27 cellular contexts compared by ENCODE assay signal in the genomic region with DNA sequence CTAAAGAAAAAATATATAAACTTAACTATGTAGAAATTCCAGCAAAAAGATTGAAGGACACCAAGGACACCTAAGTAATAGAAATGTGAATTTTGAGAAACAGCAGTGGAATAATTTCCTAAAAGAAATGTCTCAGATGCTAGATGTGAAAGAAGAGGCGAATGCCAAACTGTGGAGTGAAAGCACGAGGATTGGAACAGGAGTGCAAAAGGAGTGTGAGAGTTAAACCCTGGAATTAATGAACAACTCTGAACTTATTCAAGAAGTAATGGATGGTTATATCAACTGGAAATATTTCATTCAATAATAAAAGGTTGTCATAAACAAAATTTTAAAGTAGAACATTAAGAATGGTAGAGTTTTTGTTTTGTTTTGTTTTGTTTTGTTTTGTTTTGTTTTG.
DNase-seq lines count a peak whose midpoint lies in the region; ATAC-seq, FAIRE-seq and TF ChIP-seq lines count a peak whose summit lies in the region.
"Had no signal": no experiment of that assay in that cellular context is flagged by ENCODE, and none has a peak within 500 bp of the region (broad histone marks: within the 10 kb centered on the region; RNA-seq: fewer than 3 reads in every experiment).

No MANE protein-coding gene starts in this region.

- ATAC-seq in HepG2: no peak
- no peak for ATAC-seq in right lobe of liver
- no peak for ATAC-seq in WTC11
- ATAC-seq: A549, GM12878 had no signal

- no peaks in the 10 kb centered on the region for H3K4me1 Mint-ChIP-seq in WTC11
- H3K4me1 Mint-ChIP-seq: CD14-positive monocyte; CD4-positive, alpha-beta memory T cell; CD4-positive, CD25-positive, alpha-beta regulatory T cell; CD8-positive, alpha-beta memory T cell had no signal

- no peaks in the 10 kb centered on the region for H3K27me3 ChIP-seq in HepG2 (ENCODE audit: control insufficient read depth in 1 of 2, insufficient read depth in 2 of 2, low read length in 2 of 2)
- no peaks in the 10 kb centered on the region for H3K27me3 ChIP-seq in right lobe of liver
- H3K27me3 ChIP-seq: BE2C, BLaER1 had no signal

- no peaks in the 10 kb centered on the region for H3K79me2 ChIP-seq in HepG2 (ENCODE audit: insufficient read depth, low read length)

- H3K27ac Mint-ChIP-seq in WTC11: no peak overlapping the region
- H3K27ac Mint-ChIP-seq: CD14-positive monocyte; CD4-positive, alpha-beta memory T cell; CD4-positive, CD25-positive, alpha-beta regulatory T cell; CD8-positive, alpha-beta memory T cell had no signal

- intact Hi-C loops in HepG2 (cut with micrococcal nuclease; ENCODE audit: unreplicated experiment) (no loop called here), right lobe of liver (cut with DNase I) (no loop called here)

- no peak overlapping the region for H3K27ac ChIP-seq in HepG2 (ENCODE audit: extremely low read length, insufficient read depth, low read length)
- no peak overlapping the region for H3K27ac ChIP-seq in right lobe of liver
- H3K27ac ChIP-seq in RWPE1: no peak overlapping the region
- H3K27ac ChIP-seq: 22Rv1, A549, BLaER1 had no signal

- H3K9ac ChIP-seq in HepG2 (ENCODE audit: insufficient read depth, low read depth, low read length): no peak overlapping the region
- H3K9ac ChIP-seq: BLaER1 had no signal

- no TSS peak for BruUV-seq in HepG2 (replicated peaks; lab: Mats Ljungman, UMichigan)

- H2AFZ ChIP-seq in HepG2 (ENCODE audit: low read length): no peak overlapping the region

- no peaks in the 10 kb centered on the region for H3K36me3 Mint-ChIP-seq in WTC11
- H3K36me3 Mint-ChIP-seq: CD14-positive monocyte; CD4-positive, CD25-positive, alpha-beta regulatory T cell had no signal

- H4K20me1 ChIP-seq in HepG2 (ENCODE audit: insufficient read depth, low read length): no peaks in the 10 kb centered on the region
- H4K20me1 ChIP-seq: BLaER1 had no signal

- H3K4me1 ChIP-seq in HepG2 (ENCODE audit: insufficient read depth, low read length) (no peaks in the 10 kb centered on the region), right lobe of liver (no peaks in the 10 kb centered on the region)
- H3K4me1 ChIP-seq: BLaER1 had no signal

- 3% methylated on average over 2 of the region's 2 CpGs for WGBS in HepG2 (ENCODE audit: low lambda C conversion rate)
- WGBS in right lobe of liver (ENCODE audit: insufficient coverage, low coverage, low lambda C conversion rate, missing lambda C conversion rate): 75% methylated on average over 2 of the region's 2 CpGs

- no peak for TF ChIP-seq CTCF in HepG2 (CRISPR knock-in tag; IDR thresholded peaks at IDR 0.05)
- no peak for TF ChIP-seq CTCF in right lobe of liver (IDR thresholded peaks at IDR 0.05)
- no peak for TF ChIP-seq CTCF in WTC11 (IDR thresholded peaks at IDR 0.05)
- TF ChIP-seq CTCF in RWPE1 (conservative IDR thresholded peaks at IDR 0.05; ENCODE audit: low read depth): no peak

- H3K9me3 ChIP-seq in HepG2 (ENCODE audit: low read length) (no peaks in the 10 kb centered on the region), right lobe of liver (no peaks in the 10 kb centered on the region)
- H3K9me3 ChIP-seq: A549, BE2C, BLaER1 had no signal

- no peak for TF ChIP-seq RAD21 in HepG2 (CRISPR knock-in tag; IDR thresholded peaks at IDR 0.05)

- TF ChIP-seq POLR2A in HepG2 (IDR thresholded peaks at IDR 0.05; ENCODE audit: insufficient read depth in 1 of 2, low read depth in 2 of 2, low read length in 2 of 2) (no peak), right lobe of liver (IDR thresholded peaks at IDR 0.05) (no peak)

- no peak overlapping the region for H3K4me2 ChIP-seq in HepG2 (ENCODE audit: low read depth, low read length)
- H3K4me2 ChIP-seq: A549, BLaER1 had no signal

- H3K9me3 Mint-ChIP-seq in WTC11: peaks cover 3% of the 10 kb centered on the region; the same call in 1 of the 2 replicates

- POLR2A ChIA-PET in HepG2 (lab: Yijun Ruan, JAX) (no interaction called here), WTC11 (lab: Charles Lee) (no interaction called here), RWPE1 (lab: Yijun Ruan, JAX; ENCODE audit: low non-redundant PET) (no interaction called here)

- no peak for FAIRE-seq in HepG2 (lab: Jason Lieb, UNC)
- FAIRE-seq: A549, GM12878, GM12892, GM18507, GM19239 had no signal

- H3K27me3 Mint-ChIP-seq in WTC11 (ENCODE audit: low read depth): no peaks in the 10 kb centered on the region

- TF ChIP-seq EP300 in HepG2 (IDR thresholded peaks at IDR 0.05; ENCODE audit: low read depth in 2 of 2, low read length in 2 of 2): no peak
- no peak for TF ChIP-seq EP300 in HepG2 (CRISPR knock-in tag; IDR thresholded peaks at IDR 0.05; ENCODE audit: borderline replicate concordance)

- CTCF ChIA-PET in HepG2 (lab: Yijun Ruan, JAX; ENCODE audit: low intra/inter-chr PET ratio, low total read pairs): no interaction called here
- CTCF ChIA-PET in WTC11 (lab: Charles Lee): interaction anchor here (1.9 kb wide), 1 partner anchor 49 kb away, joined by 7 read pairs; no protein-coding TSS in a partner anchor
- CTCF ChIA-PET in RWPE1 (lab: Yijun Ruan, JAX): interaction anchor here (0.7 kb wide), 1 partner anchor 205 kb away, joined by 5 read pairs; no protein-coding TSS in a partner anchor

- no peaks in the 10 kb centered on the region for H3K36me3 ChIP-seq in HepG2 (replicated peaks in 1 of 2; ENCODE audit: control insufficient read depth in 1 of 2, insufficient read depth in 2 of 2, low read length in 2 of 2)
- H3K36me3 ChIP-seq in right lobe of liver: no peaks in the 10 kb centered on the region
- H3K36me3 ChIP-seq: BE2C, BLaER1 had no signal

- in situ Hi-C loops in HepG2 (cut with HindIII; ENCODE audit: extremely low pct_ligation_motif_present, low pct_unique_long_range_greater_than_20kb): loop anchor here (25.0 kb wide), 1 partner anchor 493 kb away; no protein-coding TSS in a partner anchor

- H3K4me3 ChIP-seq in HepG2 (replicated peaks in 1 of 3; ENCODE audit: insufficient read depth in 1 of 3, low read depth in 2 of 3, low read length in 3 of 3): no peak overlapping the region
- H3K4me3 ChIP-seq in right lobe of liver: no peak overlapping the region
- H3K4me3 ChIP-seq: A549, BLaER1, GM12878 had no signal

- no peak overlapping the region for H3K4me3 Mint-ChIP-seq in WTC11
- H3K4me3 Mint-ChIP-seq: CD14-positive monocyte; CD4-positive, alpha-beta memory T cell; CD4-positive, CD25-positive, alpha-beta regulatory T cell; CD8-positive, alpha-beta memory T cell had no signal

- DNase-seq in HepG2 (ENCODE audit: low spot score): no peak
- DNase-seq in right lobe of liver: no peak
- no peak for DNase-seq in WTC11 (ENCODE audit: low spot score)
- no peak for DNase-seq in RWPE1 (ENCODE audit: low spot score)
- DNase-seq in GM19238 (ENCODE audit: insufficient read length, low spot score): no peak
- DNase-seq: ACHN; BE2C; C1 segment of cervical spinal cord; CD4-positive, alpha-beta memory T cell; CD4-positive, CD25-positive, alpha-beta regulatory T cell; CD8-positive, alpha-beta memory T cell; COR-L47; DMS 273 treated with DMSO at 0.1 percent for 48 hours; DMS153; DMS53; DMS79; DND-41; EL; GDM1 had no signal

TF ChIP-seq in HepG2, 621 proteins besides CTCF, POLR2A, EP300 and RAD21 (continues in another document):
- TF ChIP-seq, protein P1, sequence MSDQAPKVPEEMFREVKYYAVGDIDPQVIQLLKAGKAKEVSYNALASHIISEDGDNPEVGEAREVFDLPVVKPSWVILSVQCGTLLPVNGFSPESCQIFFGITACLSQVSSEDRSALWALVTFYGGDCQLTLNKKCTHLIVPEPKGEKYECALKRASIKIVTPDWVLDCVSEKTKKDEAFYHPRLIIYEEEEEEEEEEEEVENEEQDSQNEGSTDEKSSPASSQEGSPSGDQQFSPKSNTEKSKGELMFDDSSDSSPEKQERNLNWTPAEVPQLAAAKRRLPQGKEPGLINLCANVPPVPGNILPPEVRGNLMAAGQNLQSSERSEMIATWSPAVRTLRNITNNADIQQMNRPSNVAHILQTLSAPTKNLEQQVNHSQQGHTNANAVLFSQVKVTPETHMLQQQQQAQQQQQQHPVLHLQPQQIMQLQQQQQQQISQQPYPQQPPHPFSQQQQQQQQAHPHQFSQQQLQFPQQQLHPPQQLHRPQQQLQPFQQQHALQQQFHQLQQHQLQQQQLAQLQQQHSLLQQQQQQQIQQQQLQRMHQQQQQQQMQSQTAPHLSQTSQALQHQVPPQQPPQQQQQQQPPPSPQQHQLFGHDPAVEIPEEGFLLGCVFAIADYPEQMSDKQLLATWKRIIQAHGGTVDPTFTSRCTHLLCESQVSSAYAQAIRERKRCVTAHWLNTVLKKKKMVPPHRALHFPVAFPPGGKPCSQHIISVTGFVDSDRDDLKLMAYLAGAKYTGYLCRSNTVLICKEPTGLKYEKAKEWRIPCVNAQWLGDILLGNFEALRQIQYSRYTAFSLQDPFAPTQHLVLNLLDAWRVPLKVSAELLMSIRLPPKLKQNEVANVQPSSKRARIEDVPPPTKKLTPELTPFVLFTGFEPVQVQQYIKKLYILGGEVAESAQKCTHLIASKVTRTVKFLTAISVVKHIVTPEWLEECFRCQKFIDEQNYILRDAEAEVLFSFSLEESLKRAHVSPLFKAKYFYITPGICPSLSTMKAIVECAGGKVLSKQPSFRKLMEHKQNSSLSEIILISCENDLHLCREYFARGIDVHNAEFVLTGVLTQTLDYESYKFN (CRISPR knock-in tag; conservative IDR thresholded peaks at IDR 0.05): no peak
- TF ChIP-seq ZNF496 (CRISPR knock-in tag; IDR thresholded peaks at IDR 0.05; ENCODE audit: insufficient replicate concordance): no peak

TF ChIP-seq in WTC11, 78 proteins besides CTCF, POLR2A, EP300 and RAD21 (continues in another document):
- TF ChIP-seq, protein P2, sequence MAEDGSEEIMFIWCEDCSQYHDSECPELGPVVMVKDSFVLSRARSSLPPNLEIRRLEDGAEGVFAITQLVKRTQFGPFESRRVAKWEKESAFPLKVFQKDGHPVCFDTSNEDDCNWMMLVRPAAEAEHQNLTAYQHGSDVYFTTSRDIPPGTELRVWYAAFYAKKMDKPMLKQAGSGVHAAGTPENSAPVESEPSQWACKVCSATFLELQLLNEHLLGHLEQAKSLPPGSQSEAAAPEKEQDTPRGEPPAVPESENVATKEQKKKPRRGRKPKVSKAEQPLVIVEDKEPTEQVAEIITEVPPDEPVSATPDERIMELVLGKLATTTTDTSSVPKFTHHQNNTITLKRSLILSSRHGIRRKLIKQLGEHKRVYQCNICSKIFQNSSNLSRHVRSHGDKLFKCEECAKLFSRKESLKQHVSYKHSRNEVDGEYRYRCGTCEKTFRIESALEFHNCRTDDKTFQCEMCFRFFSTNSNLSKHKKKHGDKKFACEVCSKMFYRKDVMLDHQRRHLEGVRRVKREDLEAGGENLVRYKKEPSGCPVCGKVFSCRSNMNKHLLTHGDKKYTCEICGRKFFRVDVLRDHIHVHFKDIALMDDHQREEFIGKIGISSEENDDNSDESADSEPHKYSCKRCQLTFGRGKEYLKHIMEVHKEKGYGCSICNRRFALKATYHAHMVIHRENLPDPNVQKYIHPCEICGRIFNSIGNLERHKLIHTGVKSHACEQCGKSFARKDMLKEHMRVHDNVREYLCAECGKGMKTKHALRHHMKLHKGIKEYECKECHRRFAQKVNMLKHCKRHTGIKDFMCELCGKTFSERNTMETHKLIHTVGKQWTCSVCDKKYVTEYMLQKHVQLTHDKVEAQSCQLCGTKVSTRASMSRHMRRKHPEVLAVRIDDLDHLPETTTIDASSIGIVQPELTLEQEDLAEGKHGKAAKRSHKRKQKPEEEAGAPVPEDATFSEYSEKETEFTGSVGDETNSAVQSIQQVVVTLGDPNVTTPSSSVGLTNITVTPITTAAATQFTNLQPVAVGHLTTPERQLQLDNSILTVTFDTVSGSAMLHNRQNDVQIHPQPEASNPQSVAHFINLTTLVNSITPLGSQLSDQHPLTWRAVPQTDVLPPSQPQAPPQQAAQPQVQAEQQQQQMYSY (CRISPR knock-in tag; IDR thresholded peaks at IDR 0.05): peak; percentile 71
